ENCODE assay signal across 18 cellular contexts in genomic region chr20:43981535-43981934, GRCh38.
A peak's percentile ranks its signal among the peaks of the same experiment; 100 is the strongest.
DNase-seq lines count a peak whose midpoint lies in the region; ATAC-seq, FAIRE-seq and TF ChIP-seq lines count a peak whose summit lies in the region.
"Had no signal": no experiment of that assay in that cellular context is flagged by ENCODE, and none has a peak within 500 bp of the region (broad histone marks: within the 10 kb centered on the region; RNA-seq: fewer than 3 reads in every experiment).

No MANE protein-coding gene starts in this region.

- in situ Hi-C loops in K562 (cut with MboI): no loop called here

- H3K4me2 ChIP-seq in Karpas-422 (ENCODE audit: low read depth, low read length, poor library complexity, severe bottlenecking): peak overlapping the region; percentile 59
- no peak overlapping the region for H3K4me2 ChIP-seq in K562 (ENCODE audit: insufficient read depth, low read length)
- H3K4me2 ChIP-seq: GM23338 had no signal

- no peak overlapping the region for H3K27ac Mint-ChIP-seq in mesothelial cell of epicardium
- H3K27ac Mint-ChIP-seq: CD4-positive, alpha-beta T cell; GM23338 had no signal

- H3K9me1 ChIP-seq in K562 (ENCODE audit: control insufficient read depth, insufficient read depth, low read length): no peaks in the 10 kb centered on the region

- 0% methylated on average over 4 of the region's 4 CpGs for WGBS in K562 (ENCODE audit: insufficient coverage, low coverage, missing lambda C conversion rate)

- no peak for FAIRE-seq in K562 (lab: Jason Lieb, UNC)

- H3K9ac ChIP-seq in Karpas-422 (ENCODE audit: low read length) (peak overlapping the region; percentile 61), K562 (ENCODE audit: insufficient read depth in 1 of 2, low read depth in 2 of 2, low read length in 2 of 2) (no peak overlapping the region)

- peaks cover 39% of the 10 kb centered on the region for H3K36me3 ChIP-seq in Karpas-422 (ENCODE audit: insufficient read depth, low read length)
- H3K36me3 ChIP-seq in K562 (ENCODE audit: control insufficient read depth, insufficient read depth, low read length): no peaks in the 10 kb centered on the region
- H3K36me3 ChIP-seq in upper lobe of right lung: no peaks in the 10 kb centered on the region

- H3K4me1 Mint-ChIP-seq in mesothelial cell of epicardium: no peaks in the 10 kb centered on the region
- H3K4me1 Mint-ChIP-seq: GM23338 had no signal

- H2AFZ ChIP-seq in Karpas-422 (ENCODE audit: low read length) (no peak overlapping the region), K562 (ENCODE audit: low read depth, low read length) (no peak overlapping the region)
- H2AFZ ChIP-seq: GM23338 had no signal

- no peaks in the 10 kb centered on the region for H4K20me1 ChIP-seq in Karpas-422 (ENCODE audit: insufficient read depth, low read depth, low read length)
- H4K20me1 ChIP-seq in K562 (replicated peaks; ENCODE audit: control insufficient read depth, insufficient read depth, low read length): 0 out of 2 replicates have a peak, but pooled peaks cover 7% of the 10 kb centered on the region

- peaks cover 23% of the 10 kb centered on the region for H3K27me3 Mint-ChIP-seq in mesothelial cell of epicardium (ENCODE audit: low read depth)
- H3K27me3 Mint-ChIP-seq: CD4-positive, alpha-beta T cell had no signal

- H3K9me3 Mint-ChIP-seq in mesothelial cell of epicardium: no peaks in the 10 kb centered on the region
- H3K9me3 Mint-ChIP-seq: CD4-positive, alpha-beta T cell; GM23338 had no signal

- TF ChIP-seq EP300 in K562 (IDR thresholded peaks at IDR 0.05; ENCODE audit: low read length): no peak

- intact Hi-C loops in K562 (cut with micrococcal nuclease) (no loop called here), upper lobe of right lung (cut with DNase I) (no loop called here)

- peaks cover 92% of the 10 kb centered on the region for H3K4me1 ChIP-seq in Karpas-422 (ENCODE audit: low read length)
- no peaks in the 10 kb centered on the region for H3K4me1 ChIP-seq in K562 (replicated peaks in 1 of 2; ENCODE audit: control insufficient read depth in 2 of 2, insufficient read depth in 2 of 2, low read length in 2 of 2)
- no peaks in the 10 kb centered on the region for H3K4me1 ChIP-seq in upper lobe of right lung

- H3K9me3 ChIP-seq in Karpas-422 (ENCODE audit: low read length) (no peaks in the 10 kb centered on the region), K562 (replicated peaks; ENCODE audit: control insufficient read depth, insufficient read depth, low read depth, low read length) (no peaks in the 10 kb centered on the region), upper lobe of right lung (no peaks in the 10 kb centered on the region)

- ATAC-seq in K562 (no peak), upper lobe of right lung (peak; percentile 34), HG03280 (IDR thresholded peaks at IDR 0.05; ENCODE audit: unreplicated experiment) (no peak), GM18511 (IDR thresholded peaks at IDR 0.05; ENCODE audit: unreplicated experiment) (no peak)
- ATAC-seq: GM23338, HCT116, PC-3 had no signal

- TF ChIP-seq RAD21 in K562 (CRISPR knock-in tag; conservative IDR thresholded peaks at IDR 0.05 in 1 of 2, IDR thresholded peaks at IDR 0.05 in 1 of 2): no peak

- H3K9me2 ChIP-seq in Karpas-422 (replicated peaks; ENCODE audit: insufficient read depth, low read length): no peaks in the 10 kb centered on the region

- H3K36me3 Mint-ChIP-seq in mesothelial cell of epicardium: no peaks in the 10 kb centered on the region

- BruUV-seq in K562 (replicated peaks; lab: Mats Ljungman, UMichigan): no TSS peak

- 0 out of 2 replicates have a peak overlapping the region, but pooled peaks have one; percentile 23 for H3K4me3 ChIP-seq in Karpas-422 (ENCODE audit: low read length)
- no peak overlapping the region for H3K4me3 ChIP-seq in K562
- no peak overlapping the region for H3K4me3 ChIP-seq in upper lobe of right lung
- H3K4me3 ChIP-seq: GM23338 had no signal

- H3K4me3 Mint-ChIP-seq in mesothelial cell of epicardium: no peak overlapping the region
- H3K4me3 Mint-ChIP-seq: CD4-positive, alpha-beta T cell; GM23338 had no signal

- no peaks in the 10 kb centered on the region for H3K27me3 ChIP-seq in Karpas-422 (ENCODE audit: low read length)
- no peaks in the 10 kb centered on the region; a peak in 1 of 5 replicates for H3K27me3 ChIP-seq in K562 (ENCODE audit: control insufficient read depth in 2 of 2, insufficient read depth in 2 of 2, low read length in 2 of 2)
- no peaks in the 10 kb centered on the region for H3K27me3 ChIP-seq in upper lobe of right lung

- TF ChIP-seq CTCF in K562 (IDR thresholded peaks at IDR 0.05 in 2 of 3, conservative IDR thresholded peaks at IDR 0.05 in 1 of 3; ENCODE audit: insufficient read depth in 2 of 3, low read depth in 1 of 3, low read length in 3 of 3) (no peak), upper lobe of right lung (IDR thresholded peaks at IDR 0.05) (no peak), mesothelial cell of epicardium (IDR thresholded peaks at IDR 0.05; ENCODE audit: unreplicated experiment) (no peak)

- H3K79me2 ChIP-seq in Karpas-422 (ENCODE audit: low read length) (peaks cover 82% of the 10 kb centered on the region), K562 (ENCODE audit: control insufficient read depth, insufficient read depth, low read length) (no peaks in the 10 kb centered on the region)

- CTCF ChIA-PET in K562 (lab: Yijun Ruan, JAX; ENCODE audit: low intra/inter-chr PET ratio): no interaction called here

- H3K27ac ChIP-seq in Karpas-422 (ENCODE audit: low read length) (peak overlapping the region; percentile 99), K562 (ENCODE audit: extremely low read depth, low read depth, low read length) (no peak overlapping the region), upper lobe of right lung (no peak overlapping the region)
- H3K27ac ChIP-seq: HL-60, RWPE1 had no signal

- DNase-seq in Karpas-422 (no peak), NOMO-1 treated with dmso at 0.1 percent for 144 hours (lab: John Stamatoyannopoulos, UW; ENCODE audit: unreplicated experiment) (peak; percentile 25), K562 (ENCODE audit: extremely low read depth in 1 of 4, low spot score in 3 of 4) (no peak), upper lobe of right lung (no peak), mesothelial cell of epicardium (ENCODE audit: low spot score in 2 of 2, unreplicated experiment in 2 of 2) (no peak)
- DNase-seq: CD4-positive, alpha-beta T cell; NCI-H1105; NCI-H1694; NCI-H2107; NCI-H2227 treated with DMSO at 0.1 percent for 48 hours; NCI-H524 treated with DMSO at 0.1 percent for 48 hours; PC-3 had no signal

- POLR2A ChIA-PET in K562 (lab: Yijun Ruan, JAX): no interaction called here

- no peak for TF ChIP-seq POLR2A in K562 (conservative IDR thresholded peaks at IDR 0.05)

TF ChIP-seq in K562, 482 proteins besides CTCF, POLR2A, EP300 and RAD21 (continues in another document):
- TF ChIP-seq CBFB (CRISPR knock-in tag; IDR thresholded peaks at IDR 0.05) (no peak), SRSF7 (optimal IDR thresholded peaks at IDR 0.05; ENCODE audit: low read depth, low read length) (no peak), SRSF1 (IDR thresholded peaks at IDR 0.05; ENCODE audit: low read depth, low read length) (no peak), TRIM24 (IDR thresholded peaks at IDR 0.05) (no peak), CBX5 (IDR thresholded peaks at IDR 0.05; ENCODE audit: borderline replicate concordance, low read depth) (no peak), MAFK (IDR thresholded peaks at IDR 0.05; ENCODE audit: low read length) (peak; percentile 10; the same call in 1 of the 2 replicates), HOXB6 (CRISPR knock-in tag; IDR thresholded peaks at IDR 0.05; ENCODE audit: borderline replicate concordance) (no peak), IRF1 (CRISPR knock-in tag; IDR thresholded peaks at IDR 0.05; ENCODE audit: borderline replicate concordance) (no peak)
